Comparison of ENCODE assay signal across 9 cellular contexts in the genomic region with DNA sequence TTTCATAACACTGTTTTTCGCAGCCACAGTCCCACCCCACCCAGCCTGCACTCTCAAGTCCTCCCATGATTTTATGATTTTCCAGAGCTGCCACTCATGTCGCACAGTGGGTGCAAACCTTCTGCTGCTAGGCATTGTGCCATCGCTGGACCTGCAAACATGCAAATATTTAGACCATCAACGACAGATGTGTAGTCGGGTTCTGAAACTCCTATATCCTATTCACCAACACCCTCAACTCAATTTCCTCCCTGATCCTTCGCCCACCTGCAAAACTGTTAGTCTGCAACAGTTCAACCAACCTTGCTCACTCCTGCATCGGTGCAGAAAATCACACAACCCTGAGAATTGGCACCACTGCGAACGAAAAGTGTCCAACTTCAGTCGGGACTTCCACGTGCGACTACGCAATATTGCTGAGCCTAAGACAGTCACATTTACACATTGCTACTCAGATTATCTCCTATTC. TPM values are rescaled to one million over a fixed set of nuclear protein-coding genes. Genes with fewer than 3 reads are reported as not detected.
DNase-seq lines count a peak whose midpoint lies in the region; ATAC-seq and TF ChIP-seq lines count a peak whose summit lies in the region.
"Had no signal": no experiment of that assay in that cellular context is flagged by ENCODE, and none has a peak within 500 bp of the region (broad histone marks: within the 10 kb centered on the region; RNA-seq: fewer than 3 reads in every experiment).

No MANE protein-coding gene starts in this region.

- H3K4me1 ChIP-seq in BE2C (no peaks in the 10 kb centered on the region), Peyer's patch (peaks cover 0 to 25% (median 3%) of the 10 kb centered on the region in 4 donors)

- TF ChIP-seq CTCF in BE2C (IDR thresholded peaks at IDR 0.05; ENCODE audit: low read depth, low read length): no peak
- no peak for TF ChIP-seq CTCF in Peyer's patch (IDR thresholded peaks at IDR 0.05)
- no peak for TF ChIP-seq CTCF in choroid plexus epithelial cell (conservative IDR thresholded peaks at IDR 0.05; ENCODE audit: low read depth, low read length)

- ATAC-seq in GM21381 (IDR thresholded peaks at IDR 0.05; ENCODE audit: unreplicated experiment): peak; percentile 0

- peak overlapping the region; percentile 85 to 94 (median 90) for H3K27ac ChIP-seq in Peyer's patch
- peak overlapping the region; percentile 41 for H3K27ac ChIP-seq in substantia nigra (ENCODE audit: low read depth, low read length, poor library complexity, severe bottlenecking)

- H3K36me3 ChIP-seq in BE2C (no peaks in the 10 kb centered on the region), Peyer's patch (no peaks in the 10 kb centered on the region)

- DNase-seq in BE2C (no peak), Peyer's patch (peak in 1 of 3 donors; percentile 26), choroid plexus epithelial cell (ENCODE audit: low read depth) (peak; percentile 16), medulla oblongata (ENCODE audit: extremely low spot score) (peak; percentile 27), substantia nigra (lab: John Stamatoyannopoulos, UW) (peak in 16 of 49 donors; percentile 7 to 55 (median 29)), OCI-M2 (lab: John Stamatoyannopoulos, UW; ENCODE audit: unreplicated experiment) (no peak), activated gamma-delta T cell (lab: John Stamatoyannopoulos, UW) (no peak)

- H3K4me3 ChIP-seq in BE2C (ENCODE audit: low read depth, low read length) (peak overlapping the region; percentile 82), Peyer's patch (peak overlapping the region; percentile 67 to 94 (median 84)), choroid plexus epithelial cell (ENCODE audit: low read depth, low read length) (peak overlapping the region; percentile 96)

- no peak for TF ChIP-seq POLR2A in Peyer's patch (IDR thresholded peaks at IDR 0.05)

- H3K9me3 ChIP-seq in BE2C: no peaks in the 10 kb centered on the region
- no peaks in the 10 kb centered on the region for H3K9me3 ChIP-seq in Peyer's patch

- H3K27me3 ChIP-seq in BE2C (no peaks in the 10 kb centered on the region), Peyer's patch (no peaks in the 10 kb centered on the region)

RNA-seq across cellular contexts. Expression of gene ALS2, which starts 0.9 kb away (rescaled TPM):
- 17.4 TPM for polyA plus RNA-seq in BE2C (2012; ENCODE audit: insufficient read depth, insufficient read length, low read depth)
- total RNA-seq in Peyer's patch: 10 to 100 TPM; 20.4 to 33.8 (median 29.2) TPM

RNA-seq across cellular contexts. Expression of gene CDK15, which starts 24.7 kb away (rescaled TPM):
- 15.7 TPM for polyA plus RNA-seq in BE2C (2012; ENCODE audit: insufficient read depth, insufficient read length, low read depth)
- 1 to 10 TPM in 2 of 4 donors, under 1 TPM in 1, not detected in 1; 0.27 to 9.9 (median 1.0) TPM for total RNA-seq in Peyer's patch
- total RNA-seq: pulmonary artery endothelial cell had no signal

Comparison
In these comparisons a context has a peak if more than half of its experiments do, and no peak if none do; other contexts are left out.
1. DNase-seq: peak in choroid plexus epithelial cell (single experiment) and medulla oblongata (single experiment); none in BE2C (single experiment), OCI-M2 (single experiment) and activated gamma-delta T cell (single experiment).
2. Peak in every context shown above with its lines, with median percentiles within 50 percentile points of each other: H3K4me3 ChIP-seq.